17 cellular contexts compared by ENCODE assay signal in the genomic region with DNA sequence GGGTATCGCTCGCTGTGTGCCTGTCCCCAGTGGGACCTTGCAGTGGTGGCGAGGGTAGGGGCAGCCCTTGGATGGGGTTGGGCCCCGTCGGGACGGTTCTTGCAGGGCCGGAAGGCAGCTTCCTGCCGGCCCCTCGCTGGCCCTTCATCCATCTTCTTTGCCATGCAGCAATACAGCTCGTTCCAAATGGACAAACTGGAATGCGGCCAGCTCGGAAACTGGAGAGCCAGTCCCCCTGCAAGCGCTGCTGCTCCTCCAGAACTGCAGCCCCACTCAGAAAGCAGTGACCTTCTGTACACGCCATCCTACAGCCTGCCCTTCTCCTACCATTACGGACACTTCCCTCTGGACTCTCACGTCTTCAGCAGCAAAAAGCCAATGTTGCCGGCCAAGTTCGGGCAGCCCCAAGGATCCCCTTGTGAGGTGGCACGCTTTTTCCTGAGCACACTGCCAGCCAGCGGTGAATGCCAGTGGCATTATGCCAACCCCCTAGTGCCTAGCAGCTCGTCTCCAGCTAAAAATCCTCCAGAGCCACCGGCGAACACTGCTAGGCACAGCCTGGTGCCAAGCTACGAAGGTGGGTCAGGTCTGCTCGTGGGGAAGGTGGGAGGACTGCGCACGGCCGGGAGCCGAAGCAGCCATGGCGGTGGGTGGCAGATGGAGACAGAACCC. TPM values are rescaled to one million over a fixed set of nuclear protein-coding genes. Genes with fewer than 3 reads are reported as not detected.
DNase-seq lines count a peak whose midpoint lies in the region; ATAC-seq and TF ChIP-seq lines count a peak whose summit lies in the region.
"Had no signal": no experiment of that assay in that cellular context is flagged by ENCODE, and none has a peak within 500 bp of the region (broad histone marks: within the 10 kb centered on the region; RNA-seq: fewer than 3 reads in every experiment).

No MANE protein-coding gene starts in this region.

- no peaks in the 10 kb centered on the region for H3K9me2 ChIP-seq in OCI-LY7 (ENCODE audit: insufficient read depth, low read length)

- no peak overlapping the region for H3K4me2 ChIP-seq in fibroblast of lung (ENCODE audit: extremely low read depth, insufficient read depth, low read length)
- H3K4me2 ChIP-seq in OCI-LY7 (ENCODE audit: low read length) = no peak overlapping the region

- H3K36me3 ChIP-seq in H7 (replicated peaks; ENCODE audit: control insufficient read depth, insufficient read depth, low read length) (no peaks in the 10 kb centered on the region), fibroblast of lung (ENCODE audit: control insufficient read depth, insufficient read depth, low read length) (no peaks in the 10 kb centered on the region), prostate gland (no peaks in the 10 kb centered on the region), OCI-LY7 (ENCODE audit: insufficient read depth, low read length) (no peaks in the 10 kb centered on the region)
- H3K36me3 ChIP-seq: ascending aorta had no signal

- no peaks in the 10 kb centered on the region for H3K4me1 ChIP-seq in fibroblast of lung (ENCODE audit: control insufficient read depth, extremely low read depth, insufficient read depth, low read length)
- H3K4me1 ChIP-seq in prostate gland (replicated peaks) = no peaks in the 10 kb centered on the region
- no peaks in the 10 kb centered on the region for H3K4me1 ChIP-seq in OCI-LY7 (ENCODE audit: insufficient read depth, low read length, poor library complexity, severe bottlenecking)

- POLR2A ChIA-PET in OCI-LY7 (lab: Charles Lee) = no interaction called here

- WGBS in prostate gland = 34% methylated on average over 30 of the region's 30 CpGs

- H3K79me2 ChIP-seq in fibroblast of lung (ENCODE audit: control insufficient read depth, insufficient read depth, low read length) (no peaks in the 10 kb centered on the region), OCI-LY7 (ENCODE audit: insufficient read depth, low read depth, low read length) (no peaks in the 10 kb centered on the region)

- no peak for ATAC-seq in GM18517 (IDR thresholded peaks at IDR 0.05; ENCODE audit: unreplicated experiment)
- ATAC-seq in GM18502 (IDR thresholded peaks at IDR 0.05; ENCODE audit: poor library complexity, unreplicated experiment) = no peak
- ATAC-seq in GM18498 (IDR thresholded peaks at IDR 0.05; ENCODE audit: unreplicated experiment) = no peak
- ATAC-seq: activated T-cell treated with anti-CD3 and anti-CD28 coated beads, Interleukin-2, amount 50 U/mL, for 72 hours had no signal

- no peak overlapping the region for H3K9ac ChIP-seq in fibroblast of lung (ENCODE audit: insufficient read depth, low read length)

- H3K27me3 ChIP-seq in H7 (ENCODE audit: control insufficient read depth, insufficient read depth, low read length) (peaks cover 17% of the 10 kb centered on the region), fibroblast of lung (ENCODE audit: control insufficient read depth, insufficient read depth, low read length) (peaks cover 5% of the 10 kb centered on the region), prostate gland (replicated peaks; ENCODE audit: insufficient read depth) (no peaks in the 10 kb centered on the region)
- H3K27me3 ChIP-seq: ascending aorta had no signal

- TF ChIP-seq CTCF in fibroblast of lung (conservative IDR thresholded peaks at IDR 0.05 in 1 of 2, IDR thresholded peaks at IDR 0.05 in 1 of 2; ENCODE audit: low read depth in 1 of 2, low read length in 2 of 2) = no peak
- no peak for TF ChIP-seq CTCF in prostate gland (IDR thresholded peaks at IDR 0.05)
- no peak for TF ChIP-seq CTCF in OCI-LY7 (conservative IDR thresholded peaks at IDR 0.05; ENCODE audit: low read length)

- no peaks in the 10 kb centered on the region for H3K9me3 ChIP-seq in fibroblast of lung (ENCODE audit: control insufficient read depth, insufficient read depth, low read depth, low read length)
- H3K9me3 ChIP-seq in prostate gland = no peaks in the 10 kb centered on the region
- no peaks in the 10 kb centered on the region for H3K9me3 ChIP-seq in OCI-LY7 (ENCODE audit: low read length)
- H3K9me3 ChIP-seq: ascending aorta had no signal

- no peak for TF ChIP-seq POLR2A in prostate gland (IDR thresholded peaks at IDR 0.05)

- no TSS peak for BruUV-seq in OCI-LY7 (replicated peaks; lab: Mats Ljungman, UMichigan)

- H3K27ac ChIP-seq in fibroblast of lung (ENCODE audit: insufficient read depth, low read length) (no peak overlapping the region), prostate gland (no peak overlapping the region), OCI-LY7 (ENCODE audit: low read depth, low read length, poor library complexity, severe bottlenecking) (no peak overlapping the region)
- H3K27ac ChIP-seq: ascending aorta had no signal

- H4K20me1 ChIP-seq in fibroblast of lung (ENCODE audit: control insufficient read depth, extremely low read depth, insufficient read depth, low read length) (no peaks in the 10 kb centered on the region), OCI-LY7 (ENCODE audit: insufficient read depth, low read length) (no peaks in the 10 kb centered on the region)

- DNase-seq in H7 = peak; percentile 60
- DNase-seq in NCI-H345 (lab: John Stamatoyannopoulos, UW) = peak; percentile 80
- peak; percentile 22 to 37 for DNase-seq in fibroblast of lung (ENCODE audit: low read depth in 2 of 2)
- DNase-seq in prostate gland (ENCODE audit: low spot score) = peak; percentile 68
- DNase-seq in OCI-LY7 (ENCODE audit: low spot score) = no peak
- DNase-seq: activated CD4-positive, alpha-beta T cell treated with anti-CD3 and anti-CD28 coated beads, Interleukin-2, amount 10 ng/mL, durations not matched to agents 24 days and 14 days; activated T-cell treated with anti-CD3 and anti-CD28 coated beads, Interleukin-2, amount 50 U/mL, for 72 hours; effector memory CD4-positive, alpha-beta T cell; foreskin fibroblast; GOT3; NCI-H510A; RPMI8226 had no signal

- H2AFZ ChIP-seq in fibroblast of lung (ENCODE audit: low read length) (no peak overlapping the region), OCI-LY7 (ENCODE audit: low read length) (no peak overlapping the region)

- CTCF ChIA-PET in OCI-LY7 (lab: Charles Lee; ENCODE audit: unreplicated experiment) = no interaction called here

- intact Hi-C loops in prostate gland (cut with DNase I) (no loop called here), OCI-LY7 (cut with micrococcal nuclease; ENCODE audit: unreplicated experiment) (no loop called here)

- H3K4me3 ChIP-seq in H7 (ENCODE audit: insufficient read depth, low read depth, low read length) (no peak overlapping the region), fibroblast of lung (replicated peaks in 1 of 4; ENCODE audit: control extremely low read depth in 1 of 4, insufficient read depth in 1 of 4, low read depth in 3 of 4, low read length in 4 of 4) (no peak overlapping the region), prostate gland (no peak overlapping the region), OCI-LY7 (ENCODE audit: low read depth, low read length, poor library complexity, severe bottlenecking) (no peak overlapping the region)

RNA-seq across cellular contexts. Expression of a gene that starts 45.8 kb away (rescaled TPM):
- 0.07 and 0.11 TPM in 2 replicates for total RNA-seq in H7 (2014; rRNA removed; shearing (Covaris generic))
- total RNA-seq in fibroblast of lung = not detected in 2 replicates
- polyA plus RNA-seq in fibroblast of lung = 0.11 and 0.22 TPM in 2 replicates
- polyA plus RNA-seq in fibroblast of lung (2012) = 0.23 and 0.58 TPM in 2 replicates
- polyA minus RNA-seq in fibroblast of lung (ENCODE audit: low replicate concordance) = not detected in 2 replicates
- total RNA-seq in prostate gland = 10 to 100 TPM in 1 of 2 donors, 1 to 10 TPM in 1; 1.0 to 16.3 TPM
- total RNA-seq in OCI-LY7 (2014; rRNA removed; shearing (Covaris generic)) = not detected in 2 replicates
- total RNA-seq in OCI-LY7 (2022) = not detected in 2 replicates
- total RNA-seq: ascending aorta had no signal
- polyA plus RNA-seq: BJ had no signal
